In genomic region chr1:209850342-209850979, GRCh38 we compare ENCODE assay signal across 8 cellular contexts. TPM values are rescaled to one million over a fixed set of nuclear protein-coding genes. Genes with fewer than 3 reads are reported as not detected.
A peak's percentile ranks its signal among the peaks of the same experiment; 100 is the strongest.
DNase-seq lines count a peak whose midpoint lies in the region; ATAC-seq, FAIRE-seq and TF ChIP-seq lines count a peak whose summit lies in the region.

No MANE protein-coding gene starts in this region.

- DNase-seq in AG09319 (ENCODE audit: extremely low read depth, low read depth) (no peak), HK-2 (ENCODE audit: unreplicated experiment) (peak; percentile 57), OCI-M1 (lab: John Stamatoyannopoulos, UW) (peak; percentile 54), K562 (ENCODE audit: extremely low read depth in 1 of 4, low spot score in 3 of 4) (peak; percentile 68 to 79 (median 73)), left lung (no peak), superior temporal gyrus (ENCODE audit: extremely low spot score) (peak; percentile 94), amniotic stem cell (lab: John Stamatoyannopoulos, UW) (no peak)

- TF ChIP-seq CTCF in AG09319 (IDR thresholded peaks at IDR 0.05; ENCODE audit: low read depth, low read length) (peak; percentile 58), K562 (IDR thresholded peaks at IDR 0.05 in 2 of 3, conservative IDR thresholded peaks at IDR 0.05 in 1 of 3; ENCODE audit: insufficient read depth in 2 of 3, low read depth in 1 of 3, low read length in 3 of 3) (peak; percentile 71 to 94 (median 79)), left lung (IDR thresholded peaks at IDR 0.05) (peak in 1 of 2 donors; percentile 15)

- H3K9ac ChIP-seq in K562 (ENCODE audit: insufficient read depth in 1 of 2, low read depth in 2 of 2, low read length in 2 of 2), result no peak overlapping the region

- TF ChIP-seq POLR2A in GM18505 (IDR thresholded peaks at IDR 0.05; ENCODE audit: borderline replicate concordance, extremely low read depth, insufficient read depth, insufficient read length), result no peak
- no peak for TF ChIP-seq POLR2A in K562 (conservative IDR thresholded peaks at IDR 0.05)

- H2AFZ ChIP-seq in K562 (ENCODE audit: low read depth, low read length), result no peak overlapping the region

- CTCF ChIA-PET in K562 (lab: Yijun Ruan, JAX; ENCODE audit: low intra/inter-chr PET ratio), result interaction anchor here (0.8 to 1.9 kb wide), 2 partner anchors 10 to 139 kb away, joined by 4 to 22 read pairs; no protein-coding TSS in a partner anchor

- H4K20me1 ChIP-seq in K562 (replicated peaks; ENCODE audit: control insufficient read depth, insufficient read depth, low read length), result no peaks in the 10 kb centered on the region

- BruUV-seq in K562 (replicated peaks; lab: Mats Ljungman, UMichigan), result no TSS peak

- no peaks in the 10 kb centered on the region for H3K9me1 ChIP-seq in K562 (ENCODE audit: control insufficient read depth, insufficient read depth, low read length)

- FAIRE-seq in K562 (lab: Jason Lieb, UNC), result peak; percentile 91

- TF ChIP-seq EP300 in K562 (IDR thresholded peaks at IDR 0.05; ENCODE audit: low read length), result no peak

- H3K4me3 ChIP-seq in K562 (no peak overlapping the region), left lung (no peak overlapping the region)

- WGBS in K562 (ENCODE audit: insufficient coverage, low coverage, missing lambda C conversion rate), result 41% methylated on average over 6 of the region's 6 CpGs

- peak; percentile 46 to 61 for TF ChIP-seq RAD21 in K562 (CRISPR knock-in tag; conservative IDR thresholded peaks at IDR 0.05 in 1 of 2, IDR thresholded peaks at IDR 0.05 in 1 of 2)

- H3K27me3 ChIP-seq in K562 (ENCODE audit: control insufficient read depth in 2 of 2, insufficient read depth in 2 of 2, low read length in 2 of 2) (no peaks in the 10 kb centered on the region), left lung (no peaks in the 10 kb centered on the region)

- in situ Hi-C loops in K562 (cut with MboI), result loop anchor here (10.0 to 25.0 kb wide), 2 partner anchors 464 to 1287 kb away; partner anchors contain the start of gene KCNH1

- no peaks in the 10 kb centered on the region for H3K4me1 ChIP-seq in K562 (replicated peaks in 1 of 2; ENCODE audit: control insufficient read depth in 2 of 2, insufficient read depth in 2 of 2, low read length in 2 of 2)
- H3K4me1 ChIP-seq in left lung, result no peaks in the 10 kb centered on the region

- H3K36me3 ChIP-seq in K562 (ENCODE audit: control insufficient read depth, insufficient read depth, low read length) (peaks cover 85% of the 10 kb centered on the region), left lung (peaks cover 0 to 81% of the 10 kb centered on the region in 2 donors)

- H3K27ac ChIP-seq in K562 (ENCODE audit: extremely low read depth, low read depth, low read length) (no peak overlapping the region), left lung (no peak overlapping the region)

- no peak overlapping the region for H3K4me2 ChIP-seq in K562 (ENCODE audit: insufficient read depth, low read length)

- H3K79me2 ChIP-seq in K562 (ENCODE audit: control insufficient read depth, insufficient read depth, low read length), result no peaks in the 10 kb centered on the region; the same call in 2 of the 3 replicates

- H3K9me3 ChIP-seq in K562 (replicated peaks; ENCODE audit: control insufficient read depth, insufficient read depth, low read depth, low read length) (no peaks in the 10 kb centered on the region), left lung (no peaks in the 10 kb centered on the region)

- intact Hi-C loops in K562 (cut with micrococcal nuclease) (no loop called here), left lung (cut with DNase I) (loop anchor here in 1 of 2 donors (10.0 kb wide), 1 partner anchor 144 kb away; no protein-coding TSS in a partner anchor)

- POLR2A ChIA-PET in K562 (lab: Yijun Ruan, JAX), result interaction anchor here (0.9 to 1.2 kb wide), 3 partner anchors 10 to 43 kb away, joined by 3 to 4 read pairs (median 3); no protein-coding TSS in a partner anchor

- ATAC-seq in GM18505 (IDR thresholded peaks at IDR 0.05; ENCODE audit: unreplicated experiment) (peak; percentile 74), K562 (peak; percentile 98), left lung (peak; percentile 56)

TF ChIP-seq in K562, 482 proteins besides CTCF, POLR2A, EP300 and RAD21 (continues in another document):
- TF ChIP-seq SMC3 (conservative IDR thresholded peaks at IDR 0.05; ENCODE audit: insufficient read depth, low read depth, low read length) (peak; percentile 48; the same call in 1 of the 2 replicates), NFE2 (IDR thresholded peaks at IDR 0.05; ENCODE audit: low read depth) (peak; percentile 20; the same call in 1 of the 2 replicates), ZNF316 (IDR thresholded peaks at IDR 0.05) (no peak), CTCFL (IDR thresholded peaks at IDR 0.05; ENCODE audit: borderline replicate concordance, insufficient read depth, low read depth, low read length, poor library complexity, severe bottlenecking) (peak; percentile 60), ZNF740 (CRISPR knock-in tag; IDR thresholded peaks at IDR 0.05) (peak; percentile 73; the same call in 1 of the 2 replicates), ZNF740 (tag; IDR thresholded peaks at IDR 0.05) (no peak; a peak in 1 of 4 replicates)

RNA-seq across cellular contexts. Expression of gene UTP25, which starts 22.7 kb away (rescaled TPM):
- total RNA-seq in K562 (2011; cell fraction: chromatin; rRNA removed; ENCODE audit: low replicate concordance), result 18.3 and 30.1 TPM in 2 replicates
- 10.3 and 13.0 TPM in 2 replicates for total RNA-seq in K562 (2011; cell fraction: nucleolus; rRNA removed)
- total RNA-seq in K562 (2011; cell fraction: nucleoplasm; rRNA removed), result 18.0 and 28.4 TPM in 2 replicates
- 10.6 and 11.9 TPM in 2 replicates for total RNA-seq in K562 (2014; rRNA removed)
- 17.6 and 18.4 TPM in 2 replicates for total RNA-seq in K562 (2014; rRNA removed; fragmentation: Illumina TruSeq; extraction: Trizol)
- 15.3 and 16.6 TPM in 2 replicates for total RNA-seq in K562 (2015; rRNA removed; fragmentation: Illumina TruSeq; extraction: Trizol)
- total RNA-seq in K562 (2021), result 10.7 and 12.0 TPM in 2 replicates
- 10.4 and 12.8 TPM in 2 replicates for polyA plus RNA-seq in K562 (2011; rRNA removed)
- polyA plus RNA-seq in K562 (2011; cell fraction: cytosol; rRNA removed), result 4.5 and 6.9 TPM in 2 replicates
- 10.4 and 11.3 TPM in 2 replicates for polyA plus RNA-seq in K562 (2011; cell fraction: nucleus; rRNA removed)
- 5.1 and 6.6 TPM in 2 replicates for polyA plus RNA-seq in K562 (2012)
- polyA plus RNA-seq in K562 (2014; fragmentation: Illumina TruSeq; extraction: Trizol), result 13.1 and 15.7 TPM in 2 replicates
- 10 to 100 TPM in 1 of 2 experiments, 1 to 10 TPM in 1; 5.7 to 10.9 TPM for polyA plus RNA-seq in K562 (2014; fragmentation: Nextera tagmentation; extraction: Ambion mirVana)
- polyA plus RNA-seq in K562 (2014; rRNA removed), result 8.7 and 9.5 TPM in 2 replicates
- polyA minus RNA-seq in K562 (2011; rRNA and poly(A)+ RNA removed), result 20.6 and 21.0 TPM in 2 replicates
- polyA minus RNA-seq in K562 (2011; cell fraction: cytosol; rRNA and poly(A)+ RNA removed), result 4.3 and 4.9 TPM in 2 replicates
- 19.7 and 27.1 TPM in 2 replicates for polyA minus RNA-seq in K562 (2011; cell fraction: nucleus; rRNA and poly(A)+ RNA removed)
- total RNA-seq in left lung, result 1 to 10 TPM; 4.1 to 7.2 TPM

RNA-seq across cellular contexts. Expression of gene IRF6, which starts 44.5 kb away (rescaled TPM):
- 0.63 and 1.3 TPM in 2 replicates for total RNA-seq in K562 (2011; cell fraction: chromatin; rRNA removed; ENCODE audit: low replicate concordance)
- total RNA-seq in K562 (2011; cell fraction: nucleolus; rRNA removed), result 0.33 and 0.53 TPM in 2 replicates
- total RNA-seq in K562 (2011; cell fraction: nucleoplasm; rRNA removed), result 0.53 and 0.88 TPM in 2 replicates
- total RNA-seq in K562 (2014; rRNA removed), result 0.32 and 0.37 TPM in 2 replicates
- total RNA-seq in K562 (2014; rRNA removed; fragmentation: Illumina TruSeq; extraction: Trizol), result 0.22 and 0.25 TPM in 2 replicates
- total RNA-seq in K562 (2015; rRNA removed; fragmentation: Illumina TruSeq; extraction: Trizol), result 0.08 and 0.11 TPM in 2 replicates
- 0.20 and 0.29 TPM in 2 replicates for total RNA-seq in K562 (2021)
- polyA plus RNA-seq in K562 (2011; rRNA removed), result 0.64 and 0.65 TPM in 2 replicates
- polyA plus RNA-seq in K562 (2011; cell fraction: cytosol; rRNA removed), result 0.50 and 0.51 TPM in 2 replicates
- polyA plus RNA-seq in K562 (2011; cell fraction: nucleus; rRNA removed), result 0.35 and 0.57 TPM in 2 replicates
- polyA plus RNA-seq in K562 (2012), result 0.21 and 0.80 TPM in 2 replicates
- polyA plus RNA-seq in K562 (2014; fragmentation: Illumina TruSeq; extraction: Trizol), result 0.10 and 0.15 TPM in 2 replicates
- polyA plus RNA-seq in K562 (2014; fragmentation: Nextera tagmentation; extraction: Ambion mirVana), result under 1 TPM; 0.04 to 0.17 TPM
- 0.03 and 0.11 TPM in 2 replicates for polyA plus RNA-seq in K562 (2014; rRNA removed)
- 0.57 and 0.84 TPM in 2 replicates for polyA minus RNA-seq in K562 (2011; rRNA and poly(A)+ RNA removed)
- 0.36 and 0.76 TPM in 2 replicates for polyA minus RNA-seq in K562 (2011; cell fraction: cytosol; rRNA and poly(A)+ RNA removed)
- polyA minus RNA-seq in K562 (2011; cell fraction: nucleus; rRNA and poly(A)+ RNA removed), result 0.13 and 0.56 TPM in 2 replicates
- total RNA-seq in left lung, result 10 to 100 TPM; 15.7 to 26.5 TPM

Comparison
In these comparisons a context has a peak if more than half of its experiments do, and no peak if none do; other contexts are left out.
1. DNase-seq: peak in HK-2 (single experiment), OCI-M1 (single experiment), K562 (4 of 4) and superior temporal gyrus (single experiment); none in AG09319 (single experiment), left lung (0 of 2) and amniotic stem cell (single experiment).
2. RNA of gene IRF6, which starts 44.5 kb away (total RNA-seq): 15.7 to 26.5 TPM in left lung; 0.08 to 1.3 TPM in K562; every median in the first group is over 4 times any median in the second.
3. Peak in every context shown above with its lines, with median percentiles within 50 percentile points of each other: ATAC-seq.